Comparison of ENCODE assay signal across 7 cellular contexts in genomic region chr2:85066874-85067351, GRCh38.
DNase-seq lines count a peak whose midpoint lies in the region; ATAC-seq and TF ChIP-seq lines count a peak whose summit lies in the region.

No MANE protein-coding gene starts in this region.

- H3K4me2 ChIP-seq in PC-3 (ENCODE audit: low read length): peak overlapping the region; percentile 83

- ATAC-seq in PC-3 (peak; percentile 86), heart right ventricle (peak; percentile 67 to 91 (median 88)), GM21529 (IDR thresholded peaks at IDR 0.05; ENCODE audit: unreplicated experiment) (no peak)

- BruUV-seq in PC-3 (replicated peaks; lab: Mats Ljungman, UMichigan): no TSS peak

- peak overlapping the region; percentile 87 for H2AFZ ChIP-seq in PC-3 (ENCODE audit: low read length)

- no peak overlapping the region for H3K9ac ChIP-seq in PC-3 (ENCODE audit: low read length)
- H3K9ac ChIP-seq in adipocyte (ENCODE audit: low read length): peak overlapping the region; percentile 46

- no peak overlapping the region for H3K27ac ChIP-seq in PC-3 (ENCODE audit: low read length)
- H3K27ac ChIP-seq in heart right ventricle: peak overlapping the region in 2 of 10 donors; percentile 24 to 29

- no peaks in the 10 kb centered on the region for H3K9me2 ChIP-seq in PC-3 (replicated peaks; ENCODE audit: low read length)

- TF ChIP-seq CTCF in GM12864 (IDR thresholded peaks at IDR 0.05; ENCODE audit: low read depth, low read length, missing control alignments): peak; percentile 76
- peak; percentile 92 for TF ChIP-seq CTCF in PC-3 (conservative IDR thresholded peaks at IDR 0.05; ENCODE audit: low read depth, low read length)
- TF ChIP-seq CTCF in heart right ventricle (IDR thresholded peaks at IDR 0.05): peak; percentile 75 to 93 (median 87)

- H3K4me3 ChIP-seq in GM12864 (ENCODE audit: low read depth, low read length) (no peak overlapping the region), PC-3 (ENCODE audit: low read length) (peak overlapping the region; percentile 57; the same call in 1 of the 2 replicates), adipocyte (ENCODE audit: low read length) (peak overlapping the region; percentile 74), heart right ventricle (peak overlapping the region in 8 of 10 donors; percentile 14 to 51 (median 41))

- H3F3A ChIP-seq in PC-3 (ENCODE audit: low read length, unreplicated experiment): no peaks in the 10 kb centered on the region

- POLR2A ChIA-PET in PC-3 (lab: Charles Lee; ENCODE audit: unreplicated experiment): no interaction called here

- H3K27me3 ChIP-seq in PC-3 (ENCODE audit: low read length) (no peaks in the 10 kb centered on the region), adipocyte (replicated peaks; ENCODE audit: control insufficient read depth, insufficient read depth, low read length) (no peaks in the 10 kb centered on the region), heart right ventricle (peaks cover 0 to 17% (median 0%) of the 10 kb centered on the region in 7 donors)

- WGBS in heart right ventricle, 2 donors: 2 to 3% methylated on average over 19 of the region's 19 CpGs

- CTCF ChIA-PET in PC-3 (lab: Charles Lee): interaction anchor here (0.6 to 1.5 kb wide), 7 partner anchors 13 to 233 kb away, joined by 3 to 9 read pairs (median 6); partner anchors contain the start of gene TCF7L1

- H3K36me3 ChIP-seq in PC-3 (ENCODE audit: low read depth, low read length) (no peaks in the 10 kb centered on the region), adipocyte (ENCODE audit: control insufficient read depth, insufficient read depth, low read length, severe bottlenecking) (no peaks in the 10 kb centered on the region), heart right ventricle (no peaks in the 10 kb centered on the region)

- H3K79me2 ChIP-seq in PC-3 (ENCODE audit: low read length): no peaks in the 10 kb centered on the region

- H4K20me1 ChIP-seq in PC-3 (ENCODE audit: low read length): no peaks in the 10 kb centered on the region

- peak; percentile 19 for DNase-seq in GM12864 (ENCODE audit: low read depth)
- DNase-seq in HUDEP-2 (lab: John Stamatoyannopoulos, UW; ENCODE audit: unreplicated experiment in 76 of 76): peak in 50 of 76 experiments; percentile 3 to 56 (median 26)
- peak; percentile 83 for DNase-seq in PC-3
- peak; percentile 94 for DNase-seq in adipocyte (ENCODE audit: low read depth)
- DNase-seq in heart right ventricle: peak; percentile 73 to 75
- peak in 9 of 10 donors; percentile 40 to 94 (median 67) for DNase-seq in posterior cingulate gyrus

- intact Hi-C loops in PC-3 (cut with micrococcal nuclease) (loop anchor here (1.0 to 2.0 kb wide), 3 partner anchors 66 to 231 kb away; partner anchors contain the start of gene TCF7L1), heart right ventricle (cut with DNase I) (loop anchor here (1.0 to 5.0 kb wide), 11 partner anchors 65 to 235 kb away; partner anchors contain the start of gene TCF7L1 (in 5 of the 10)), posterior cingulate gyrus (cut with DNase I) (loop anchor here (1.0 to 2.0 kb wide), 2 partner anchors 176 to 218 kb away; no protein-coding TSS in a partner anchor)

- peaks cover 10% of the 10 kb centered on the region; the same call in 1 of the 2 replicates for H3K4me1 ChIP-seq in PC-3 (ENCODE audit: insufficient read depth, low read length)
- H3K4me1 ChIP-seq in adipocyte (ENCODE audit: control insufficient read depth, insufficient read depth, low read length): peaks cover 12% of the 10 kb centered on the region
- H3K4me1 ChIP-seq in heart right ventricle: peaks cover 0 to 12% (median 10%) of the 10 kb centered on the region in 9 donors

- H3K9me3 ChIP-seq in PC-3 (ENCODE audit: low read length) (no peaks in the 10 kb centered on the region), adipocyte (ENCODE audit: control insufficient read depth, low read length) (no peaks in the 10 kb centered on the region), heart right ventricle (no peaks in the 10 kb centered on the region)

Comparison
In these comparisons a context has a peak if more than half of its experiments do, and no peak if none do; other contexts are left out.
1. DNase-seq: peak in every context shown above with its lines; median percentile 94 in adipocyte; 83 in PC-3; 74 in heart right ventricle; 67 in posterior cingulate gyrus; 26 in HUDEP-2; 19 in GM12864.